Comparison of ENCODE assay signal across 31 cellular contexts in the genomic region with DNA sequence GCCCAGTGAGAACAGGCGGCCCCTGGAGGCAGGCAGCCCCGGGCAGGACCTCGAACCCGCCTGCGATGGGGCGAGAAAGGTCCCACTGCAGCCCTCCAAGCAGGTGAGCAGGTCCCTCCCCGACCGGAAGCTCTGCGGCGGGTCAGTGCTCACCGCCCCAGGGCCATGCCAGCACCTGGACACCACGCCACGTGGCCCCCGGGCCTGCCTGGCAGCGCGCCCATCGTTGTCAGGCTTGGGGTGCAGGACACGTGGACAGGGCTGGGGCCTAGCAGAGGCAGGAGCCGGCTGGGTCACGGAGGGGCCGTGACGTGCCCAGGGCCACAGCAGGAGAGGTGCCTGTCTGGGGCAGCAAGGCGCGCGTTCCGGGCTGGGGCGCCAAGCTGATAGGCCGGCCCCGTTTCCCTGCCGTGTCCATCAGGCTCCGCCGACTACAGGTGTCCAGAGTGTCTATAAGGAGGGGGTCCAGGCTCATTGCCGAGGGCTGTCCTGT.
"Had no signal": no experiment of that assay in that cellular context is flagged by ENCODE, and none has a peak within 500 bp of the region (broad histone marks: within the 10 kb centered on the region; RNA-seq: fewer than 3 reads in every experiment).

No MANE protein-coding gene starts in this region.

- H3K27ac ChIP-seq: colonic mucosa had no signal

- ATAC-seq: activated CD4-positive, alpha-beta T cell treated with anti-CD3 and anti-CD28 coated beads for 36 hours; activated CD8-positive, alpha-beta memory T cell treated with anti-CD3 and anti-CD28 coated beads, Interleukin-2, amount 10 ng/mL, durations not matched to agents 7 days and 5 days; activated CD8-positive, alpha-beta T cell treated with anti-CD3 and anti-CD28 coated beads, Interleukin-2, amount 10 ng/mL, durations not matched to agents 7 days and 5 days; activated naive CD8-positive, alpha-beta T cell treated with anti-CD3 and anti-CD28 coated beads, Interleukin-2, amount 50 U/mL, for 24 hours; body of pancreas; esophagus mucosa; gastrocnemius medialis; heart left ventricle; T-helper 17 cell had no signal

- FAIRE-seq: endometrium had no signal

- DNase-seq: activated CD4-positive, alpha-beta memory T cell treated with anti-CD3 and anti-CD28 coated beads for 36 hours; activated CD4-positive, alpha-beta T cell treated with anti-CD3 and anti-CD28 coated beads for 36 hours; activated CD4-positive, alpha-beta T cell treated with anti-CD3 and anti-CD28 coated beads, Interleukin-2, amount 10 ng/mL, durations not matched to agents 24 days and 14 days; activated CD4-positive, CD25-positive, alpha-beta regulatory T cell; activated CD4-positive, CD25-positive, alpha-beta regulatory T cell treated with anti-CD3 and anti-CD28 coated beads, Interleukin-2, amount 50 U/mL, for 72 hours; activated CD8-positive, alpha-beta memory T cell treated with anti-CD3 and anti-CD28 coated beads, Interleukin-2, amount 10 ng/mL, durations not matched to agents 7 days and 5 days; activated CD8-positive, alpha-beta memory T cell treated with anti-CD3 and anti-CD28 coated beads, Interleukin-2, amount 50 U/mL, for 4 hours; activated CD8-positive, alpha-beta T cell treated with anti-CD3 and anti-CD28 coated beads, Interleukin-2, amount 10 ng/mL, durations not matched to agents 7 days and 5 days; activated effector memory CD4-positive, alpha-beta T cell treated with anti-CD3 and anti-CD28 coated beads, Interleukin-2, amount 50 U/mL, for 16 hours; activated naive CD4-positive, alpha-beta T cell treated with anti-CD3 and anti-CD28 coated beads for 36 hours; activated naive CD8-positive, alpha-beta T cell treated with anti-CD3 and anti-CD28 coated beads for 36 hours; activated naive CD8-positive, alpha-beta T cell treated with anti-CD3 and anti-CD28 coated beads, Interleukin-2, amount 50 U/mL, for 24 hours; activated T-cell treated with anti-CD3 and anti-CD28 coated beads, Interleukin-2, amount 50 U/mL, for 1 hour; activated T-cell treated with anti-CD3 and anti-CD28 coated beads, Interleukin-2, amount 50 U/mL, for 48 hours; adrenal gland; amygdala; aorta; caudate nucleus; cerebellar nuclear complex; colonic mucosa; effector CD8-positive, alpha-beta T cell; foreskin fibroblast; gastrocnemius medialis; glutamatergic neuron; heart left ventricle; T-helper 1 cell; T-helper 17 cell; T1000 had no signal

- H3K4me3 ChIP-seq: adrenal gland, body of pancreas, colonic mucosa, gastrocnemius medialis, heart left ventricle had no signal

- H3K36me3 ChIP-seq: colonic mucosa had no signal

- H3K9me3 ChIP-seq: adrenal gland, body of pancreas, colonic mucosa, gastrocnemius medialis, heart left ventricle had no signal

- H3K27me3 ChIP-seq: adrenal gland, body of pancreas, colonic mucosa, gastrocnemius medialis, heart left ventricle had no signal
